Comparison of ENCODE assay signal across 8 cellular contexts in genomic region chr2:197804049-197804757, GRCh38. TPM values are rescaled to one million over a fixed set of nuclear protein-coding genes. Genes with fewer than 3 reads are reported as not detected.
DNase-seq lines count a peak whose midpoint lies in the region.

Gene PLCL1, plus strand, starts transcription at chr2:197804593.

- H3K27ac ChIP-seq in stomach smooth muscle (ENCODE audit: low read length), result peak within 1 kb of the TSS; percentile 18

- H3K36me3 Mint-ChIP-seq in activated naive CD4-positive, alpha-beta T cell treated with anti-CD3 and anti-CD28 coated beads for 36 hours (ENCODE audit: low read depth), result no peaks in the 10 kb centered on the region

- peak within 1 kb of the TSS; percentile 99 for H2AFZ ChIP-seq in neuron (ENCODE audit: low read depth, low read length)

- DNase-seq in EL, result peak; percentile 91
- peak; percentile 87 to 95 for DNase-seq in HAP-1 (ENCODE audit: low spot score in 2 of 2)
- peak; percentile 90 for DNase-seq in MG63
- DNase-seq in SK-MEL-5 (ENCODE audit: low read depth, low spot score), result peak; percentile 83
- DNase-seq in activated naive CD4-positive, alpha-beta T cell treated with anti-CD3 and anti-CD28 coated beads for 36 hours, result peak; percentile 96
- peak; percentile 78 for DNase-seq in foreskin melanocyte

- intact Hi-C loops in activated naive CD4-positive, alpha-beta T cell treated with anti-CD3 and anti-CD28 coated beads for 36 hours (cut with micrococcal nuclease), result loop anchor here (1.0 kb wide), 5 partner anchors 34 to 99 kb away; partner anchors contain the start of gene MARS2

- H3K9me3 ChIP-seq in HAP-1 (no peaks in the 10 kb centered on the region), MG63 (no peaks in the 10 kb centered on the region), neuron (ENCODE audit: low read length) (no peaks in the 10 kb centered on the region), stomach smooth muscle (ENCODE audit: control insufficient read depth in 2 of 2, low read length in 2 of 2) (no peaks in the 10 kb centered on the region)

- H3K27ac Mint-ChIP-seq in activated naive CD4-positive, alpha-beta T cell treated with anti-CD3 and anti-CD28 coated beads for 36 hours, result peak within 1 kb of the TSS; percentile 75

- peaks cover 43% of the 10 kb centered on the region for H3K4me1 Mint-ChIP-seq in activated naive CD4-positive, alpha-beta T cell treated with anti-CD3 and anti-CD28 coated beads for 36 hours (ENCODE audit: low read depth)

- CTCF ChIA-PET in activated naive CD4-positive, alpha-beta T cell treated with anti-CD3 and anti-CD28 coated beads for 36 hours (lab: Charles Lee), result interaction anchor here (0.7 to 2.3 kb wide), 10 partner anchors 10 to 493 kb away, joined by 3 to 6 read pairs (median 4); no protein-coding TSS in a partner anchor

- H3K36me3 ChIP-seq in HAP-1 (replicated peaks) (no peaks in the 10 kb centered on the region), MG63 (no peaks in the 10 kb centered on the region), neuron (ENCODE audit: insufficient read depth, low read length) (no peaks in the 10 kb centered on the region), stomach smooth muscle (ENCODE audit: control insufficient read depth in 2 of 2, insufficient read depth in 2 of 2, low read length in 2 of 2) (no peaks in the 10 kb centered on the region)

- in situ Hi-C loops in HAP-1 (cut with MboI; ENCODE audit: low sequenced_read_pairs) (loop anchor here (10.0 kb wide), 1 partner anchor 491 kb away; no protein-coding TSS in a partner anchor), SK-MEL-5 (cut with HindIII; ENCODE audit: low pct_unique_long_range_greater_than_20kb, low sequenced_read_pairs) (no loop called here)

- peak within 1 kb of the TSS; percentile 94 for H3K4me3 Mint-ChIP-seq in activated naive CD4-positive, alpha-beta T cell treated with anti-CD3 and anti-CD28 coated beads for 36 hours

- H3K27me3 Mint-ChIP-seq in activated naive CD4-positive, alpha-beta T cell treated with anti-CD3 and anti-CD28 coated beads for 36 hours (ENCODE audit: low read depth), result no peaks in the 10 kb centered on the region

- H3K9me3 Mint-ChIP-seq in activated naive CD4-positive, alpha-beta T cell treated with anti-CD3 and anti-CD28 coated beads for 36 hours, result no peaks in the 10 kb centered on the region

- H3K27me3 ChIP-seq in HAP-1 (ENCODE audit: low read depth) (peaks cover 42% of the 10 kb centered on the region), MG63 (peaks cover 29% of the 10 kb centered on the region), neuron (ENCODE audit: insufficient read depth, low read length) (peaks cover 31% of the 10 kb centered on the region), stomach smooth muscle (ENCODE audit: control insufficient read depth in 1 of 2, insufficient read depth in 2 of 2, low read length in 2 of 2) (no peaks in the 10 kb centered on the region)

- H3K4me3 ChIP-seq in HAP-1, result peak within 1 kb of the TSS; percentile 41
- H3K4me3 ChIP-seq in MG63, result peak within 1 kb of the TSS; percentile 47
- peak within 1 kb of the TSS; percentile 62 for H3K4me3 ChIP-seq in neuron (ENCODE audit: low read length)
- H3K4me3 ChIP-seq in stomach smooth muscle (ENCODE audit: low read length in 2 of 2), result peak within 1 kb of the TSS; percentile 83 to 92

- peak within 1 kb of the TSS; percentile 60 to 65 for H3K9ac ChIP-seq in stomach smooth muscle (ENCODE audit: low read length in 2 of 2)

- H3K4me1 ChIP-seq in HAP-1 (no peaks in the 10 kb centered on the region), neuron (ENCODE audit: insufficient read depth, low read length) (peaks cover 14% of the 10 kb centered on the region), stomach smooth muscle (ENCODE audit: control insufficient read depth, insufficient read depth, low read length) (peaks cover 5% of the 10 kb centered on the region)

RNA-seq across cellular contexts. Expression of gene PLCL1, which starts in this region (rescaled TPM):
- not detected in 2 replicates for total RNA-seq in MG63 (2014; rRNA removed; shearing (Covaris generic); ENCODE audit: low replicate concordance)
- total RNA-seq in SK-MEL-5 (2014; rRNA removed; shearing (Covaris generic)), result 0.83 and 0.90 TPM in 2 replicates
- polyA plus RNA-seq in SK-MEL-5 (2015; cell fraction: cytosol; rRNA removed), result 0.19 and 0.20 TPM in 2 replicates
- polyA plus RNA-seq in SK-MEL-5 (2015; cell fraction: nucleus; rRNA removed), result 0.04 TPM in 1 of 2 replicates, not detected in the other
- 1 to 10 TPM; 3.3 to 3.5 TPM for total RNA-seq in activated naive CD4-positive, alpha-beta T cell treated with anti-CD3 and anti-CD28 coated beads for 36 hours

Comparison
In these comparisons a context has a peak if more than half of its experiments do, and no peak if none do; other contexts are left out.
1. Peak in every context shown above with its lines: DNase-seq, H3K4me3 ChIP-seq and H3K27ac ChIP-seq.
2. Peak in DNase-seq and H3K4me3 ChIP-seq in MG63; RNA of the gene not detected or under 1 TPM.
3. Peak in DNase-seq in SK-MEL-5; RNA of the gene not detected or under 1 TPM.